In the genomic region with DNA sequence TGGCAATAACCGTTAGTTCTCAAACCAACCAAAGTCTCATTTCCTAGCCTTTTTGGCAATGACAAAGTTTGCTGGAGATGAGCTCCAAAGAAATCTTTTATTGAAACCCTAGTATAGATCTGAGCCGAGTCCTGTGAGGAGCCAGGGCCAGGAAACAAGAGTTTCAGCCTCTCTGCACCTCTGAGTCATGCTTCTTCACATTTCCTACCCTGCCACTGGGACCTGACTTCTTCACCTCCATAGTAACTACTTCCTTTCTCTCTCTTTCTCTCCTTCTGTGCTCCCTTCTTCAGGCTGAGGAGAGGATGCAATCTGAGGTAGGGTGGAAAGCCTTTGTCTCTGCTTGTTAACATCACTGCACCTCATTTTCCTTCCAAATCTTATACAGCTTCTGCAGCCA, we compare ENCODE assay signal across 10 cellular contexts. TPM values are rescaled to one million over a fixed set of nuclear protein-coding genes. Genes with fewer than 3 reads are reported as not detected.
DNase-seq lines count a peak whose midpoint lies in the region; TF ChIP-seq lines count a peak whose summit lies in the region.
"Had no signal": no experiment of that assay in that cellular context is flagged by ENCODE, and none has a peak within 500 bp of the region (broad histone marks: within the 10 kb centered on the region; RNA-seq: fewer than 3 reads in every experiment).

No MANE protein-coding gene starts in this region.

- DNase-seq in A673 (ENCODE audit: low spot score) (peak; percentile 22), RWPE1 (ENCODE audit: low spot score) (peak; percentile 39), fibroblast of gingiva (ENCODE audit: low read depth) (peak; percentile 68), neural progenitor cell (ENCODE audit: low spot score) (no peak), NCI-H1048 (lab: John Stamatoyannopoulos, UW) (no peak), DMS79 (lab: John Stamatoyannopoulos, UW) (no peak), NOMO-1 treated with dmso at 0.1 percent for 144 hours (lab: John Stamatoyannopoulos, UW; ENCODE audit: unreplicated experiment) (no peak)
- no peak for DNase-seq in effector memory CD4-positive, alpha-beta T cell
- DNase-seq: T-cell had no signal

- H3K27me3 Mint-ChIP-seq in neural progenitor cell (ENCODE audit: insufficient read depth, low read depth), result peaks cover 2% of the 10 kb centered on the region
- H3K27me3 Mint-ChIP-seq: T-cell had no signal

- H3K27ac ChIP-seq in A673 (ENCODE audit: low read depth, low read length, poor library complexity, severe bottlenecking) (peak overlapping the region; percentile 78), RWPE1 (no peak overlapping the region), neural progenitor cell (peak overlapping the region; percentile 86)
- no peak overlapping the region for H3K27ac ChIP-seq in effector memory CD4-positive, alpha-beta T cell (ENCODE audit: insufficient read depth, low read length, poor library complexity, severe bottlenecking)

- POLR2A ChIA-PET in A673 (lab: Charles Lee; ENCODE audit: low non-redundant PET) (no interaction called here), RWPE1 (lab: Yijun Ruan, JAX; ENCODE audit: low non-redundant PET) (no interaction called here)

- no peaks in the 10 kb centered on the region for H4K20me1 ChIP-seq in neural progenitor cell (ENCODE audit: low read depth)

- no peaks in the 10 kb centered on the region for H3K27me3 ChIP-seq in A673 (replicated peaks; ENCODE audit: insufficient read depth, low read depth, low read length, poor library complexity)
- no peaks in the 10 kb centered on the region for H3K27me3 ChIP-seq in neural progenitor cell
- no peaks in the 10 kb centered on the region for H3K27me3 ChIP-seq in effector memory CD4-positive, alpha-beta T cell (replicated peaks; ENCODE audit: control insufficient read depth, insufficient read depth, low read length, poor library complexity, severe bottlenecking)
- H3K27me3 ChIP-seq: body of pancreas had no signal

- BruUV-seq in A673 (replicated peaks; lab: Mats Ljungman, UMichigan), result no TSS peak

- CTCF ChIA-PET in A673 (lab: Charles Lee), result interaction anchor here (3.2 kb wide), 1 partner anchor 260 kb away, joined by 11 read pairs; no protein-coding TSS in a partner anchor
- CTCF ChIA-PET in RWPE1 (lab: Yijun Ruan, JAX), result interaction anchor here (0.6 to 9.9 kb wide), 4 partner anchors 82 to 230 kb away, joined by 3 to 351 read pairs (median 62); no protein-coding TSS in a partner anchor

- H3K4me3 ChIP-seq in A673 (ENCODE audit: low read depth, low read length, poor library complexity, severe bottlenecking) (no peak overlapping the region), neural progenitor cell (no peak overlapping the region)
- no peak overlapping the region for H3K4me3 ChIP-seq in effector memory CD4-positive, alpha-beta T cell (ENCODE audit: insufficient read depth, low read depth, low read length, poor library complexity, severe bottlenecking)
- H3K4me3 ChIP-seq: body of pancreas had no signal

- no peak overlapping the region for H3K4me2 ChIP-seq in neural progenitor cell

- H3K79me2 ChIP-seq in neural progenitor cell (ENCODE audit: low read depth), result peaks cover 15% of the 10 kb centered on the region

- H3K9me3 Mint-ChIP-seq in neural progenitor cell, result no peaks in the 10 kb centered on the region
- H3K9me3 Mint-ChIP-seq: T-cell had no signal

- peaks cover 57% of the 10 kb centered on the region for H3K36me3 Mint-ChIP-seq in neural progenitor cell

- no peak overlapping the region for H2AFZ ChIP-seq in neural progenitor cell (replicated peaks)

- no peak overlapping the region for H3K4me3 Mint-ChIP-seq in neural progenitor cell
- H3K4me3 Mint-ChIP-seq: T-cell had no signal

- H3K36me3 ChIP-seq in A673 (ENCODE audit: insufficient read depth, low read length, poor library complexity, severe bottlenecking), result peaks cover 25% of the 10 kb centered on the region
- peaks cover 38% of the 10 kb centered on the region for H3K36me3 ChIP-seq in neural progenitor cell
- H3K36me3 ChIP-seq in effector memory CD4-positive, alpha-beta T cell (ENCODE audit: control insufficient read depth, insufficient read depth, low read length), result no peaks in the 10 kb centered on the region

- no peak overlapping the region for H3K9ac ChIP-seq in neural progenitor cell

- peaks cover 7% of the 10 kb centered on the region for H3K4me1 Mint-ChIP-seq in neural progenitor cell

- peaks cover 79% of the 10 kb centered on the region for H3F3A ChIP-seq in neural progenitor cell (ENCODE audit: low read depth)

- no peak overlapping the region for H3K27ac Mint-ChIP-seq in neural progenitor cell
- H3K27ac Mint-ChIP-seq: T-cell had no signal

- TF ChIP-seq CTCF in A673 (conservative IDR thresholded peaks at IDR 0.05; ENCODE audit: low read depth, low read length), result no peak
- no peak for TF ChIP-seq CTCF in RWPE1 (conservative IDR thresholded peaks at IDR 0.05; ENCODE audit: low read depth)
- TF ChIP-seq CTCF in neural progenitor cell (IDR thresholded peaks at IDR 0.05), result no peak

- intact Hi-C loops in A673 (cut with micrococcal nuclease; ENCODE audit: unreplicated experiment), result no loop called here

- H3K4me1 ChIP-seq in A673 (ENCODE audit: insufficient read depth, low read length, poor library complexity, severe bottlenecking) (peaks cover 40% of the 10 kb centered on the region), neural progenitor cell (no peaks in the 10 kb centered on the region)
- no peaks in the 10 kb centered on the region for H3K4me1 ChIP-seq in effector memory CD4-positive, alpha-beta T cell (ENCODE audit: control insufficient read depth, insufficient read depth, low read length, poor library complexity, severe bottlenecking)

- no peaks in the 10 kb centered on the region for H3K9me3 ChIP-seq in A673 (ENCODE audit: low read depth, low read length, poor library complexity, severe bottlenecking)
- no peaks in the 10 kb centered on the region for H3K9me3 ChIP-seq in neural progenitor cell (ENCODE audit: low read depth)
- H3K9me3 ChIP-seq in effector memory CD4-positive, alpha-beta T cell (ENCODE audit: control insufficient read depth, low read length), result no peaks in the 10 kb centered on the region
- H3K9me3 ChIP-seq: body of pancreas had no signal

RNA-seq across cellular contexts. Expression of gene IPO9, which starts 38.7 kb away (rescaled TPM):
- total RNA-seq in A673 (2021), result 121 and 136 TPM in 2 replicates
- total RNA-seq in neural progenitor cell (ENCODE audit: low replicate concordance), result 63.2 and 71.2 TPM in 2 replicates

Comparison
In these comparisons a context has a peak if more than half of its experiments do, and no peak if none do; other contexts are left out.
1. DNase-seq: peak in A673 (single experiment), RWPE1 (single experiment) and fibroblast of gingiva (single experiment); none in neural progenitor cell (single experiment), NCI-H1048 (single experiment), DMS79 (single experiment), NOMO-1 treated with dmso at 0.1 percent for 144 hours (single experiment) and effector memory CD4-positive, alpha-beta T cell (0 of 3).
2. H3K27ac ChIP-seq: peak in A673 (single experiment) and neural progenitor cell (single experiment); none in RWPE1 (single experiment) and effector memory CD4-positive, alpha-beta T cell (single experiment).